23 cellular contexts compared by ENCODE assay signal in genomic region chr16:17557480-17557879, GRCh38.
"Had no signal": no experiment of that assay in that cellular context is flagged by ENCODE, and none has a peak within 500 bp of the region (broad histone marks: within the 10 kb centered on the region; RNA-seq: fewer than 3 reads in every experiment).

No MANE protein-coding gene starts in this region.

- H3K27me3 ChIP-seq: brain microvascular endothelial cell, hepatocyte, thyroid gland had no signal

- H3K9me3 Mint-ChIP-seq: activated B cell treated with CpG ODN at 0.5 μM for 24 hours; activated naive CD4-positive, alpha-beta T cell treated with anti-CD3 and anti-CD28 coated beads, Interleukin-2, amount 50 U/mL, for 24 hours; activated T-cell treated with anti-CD3 and anti-CD28 coated beads, Interleukin-2, amount 50 U/mL, for 4 hours; dendritic cell treated with granulocyte-macrophage colony-stimulating factor and Interleukin-4, amounts not matched to agents 40 ng/mL and 50 ng/mL, for 4 days; immature natural killer cell; natural killer cell; T-helper 1 cell treated with Interleukin-12 subunit alpha and Interleukin-12 subunit beta and Interleukin-4 antibody, amounts not matched to agents 30 μg/mL and 1 μg/mL, for 36 hours had no signal

- H3K27ac Mint-ChIP-seq: activated B cell treated with CpG ODN at 0.5 μM for 24 hours; activated naive CD4-positive, alpha-beta T cell treated with anti-CD3 and anti-CD28 coated beads, Interleukin-2, amount 50 U/mL, for 24 hours; dendritic cell treated with granulocyte-macrophage colony-stimulating factor and Interleukin-4, amounts not matched to agents 40 ng/mL and 50 ng/mL, for 4 days; immature natural killer cell; natural killer cell; progenitor cell of endocrine pancreas; T-helper 1 cell treated with Interleukin-12 subunit alpha and Interleukin-12 subunit beta and Interleukin-4 antibody, amounts not matched to agents 30 μg/mL and 1 μg/mL, for 36 hours had no signal

- H3K4me3 ChIP-seq: hepatocyte, left lung, lung, spleen, thyroid gland had no signal

- H3K4me3 Mint-ChIP-seq: activated B cell treated with CpG ODN at 0.5 μM for 24 hours; activated naive CD4-positive, alpha-beta T cell treated with anti-CD3 and anti-CD28 coated beads, Interleukin-2, amount 50 U/mL, for 24 hours; activated T-cell treated with anti-CD3 and anti-CD28 coated beads, Interleukin-2, amount 50 U/mL, for 4 hours; dendritic cell treated with granulocyte-macrophage colony-stimulating factor and Interleukin-4, amounts not matched to agents 40 ng/mL and 50 ng/mL, for 4 days; immature natural killer cell; natural killer cell; T-helper 1 cell treated with Interleukin-12 subunit alpha and Interleukin-12 subunit beta and Interleukin-4 antibody, amounts not matched to agents 30 μg/mL and 1 μg/mL, for 36 hours had no signal

- H3K36me3 Mint-ChIP-seq: activated naive CD4-positive, alpha-beta T cell treated with anti-CD3 and anti-CD28 coated beads, Interleukin-2, amount 50 U/mL, for 24 hours; immature natural killer cell; natural killer cell had no signal

- H3K4me1 Mint-ChIP-seq: activated naive CD4-positive, alpha-beta T cell treated with anti-CD3 and anti-CD28 coated beads, Interleukin-2, amount 50 U/mL, for 24 hours; immature natural killer cell; natural killer cell had no signal

- DNase-seq: activated B cell treated with CpG ODN at 0.5 μM for 24 hours; activated CD4-positive, alpha-beta T cell treated with anti-CD3 and anti-CD28 coated beads, Interleukin-2, amount 50 U/mL, for 4 hours; activated CD8-positive, alpha-beta memory T cell treated with anti-CD3 and anti-CD28 coated beads, Interleukin-2, amount 50 U/mL, for 4 hours; activated effector memory CD4-positive, alpha-beta T cell treated with Interleukin-2 at 50 U/mL for 16 hours; activated T-cell treated with anti-CD3 and anti-CD28 coated beads, Interleukin-2, amount 50 U/mL, for 4 hours; aorta; brain microvascular endothelial cell; effector CD8-positive, alpha-beta T cell; foreskin melanocyte; immature natural killer cell; left lung; natural killer cell; spleen; stimulated activated CD4-positive, alpha-beta T cell treated with anti-CD3 and anti-CD28 coated beads, Interleukin-4, amount 100 ng/mL, for 1 hour; stimulated activated naive CD4-positive, alpha-beta T cell treated with Interleukin-2 at 50 U/mL for 16 hours; substantia nigra; thyroid gland had no signal

- H3K27ac ChIP-seq: brain microvascular endothelial cell, hepatocyte, left lung, spleen, thyroid gland had no signal

- ATAC-seq: activated T-cell treated with anti-CD3 and anti-CD28 coated beads, Interleukin-2, amount 50 U/mL, for 4 hours; left lung; natural killer cell had no signal
